ENCODE assay signal across 8 cellular contexts in the genomic region with DNA sequence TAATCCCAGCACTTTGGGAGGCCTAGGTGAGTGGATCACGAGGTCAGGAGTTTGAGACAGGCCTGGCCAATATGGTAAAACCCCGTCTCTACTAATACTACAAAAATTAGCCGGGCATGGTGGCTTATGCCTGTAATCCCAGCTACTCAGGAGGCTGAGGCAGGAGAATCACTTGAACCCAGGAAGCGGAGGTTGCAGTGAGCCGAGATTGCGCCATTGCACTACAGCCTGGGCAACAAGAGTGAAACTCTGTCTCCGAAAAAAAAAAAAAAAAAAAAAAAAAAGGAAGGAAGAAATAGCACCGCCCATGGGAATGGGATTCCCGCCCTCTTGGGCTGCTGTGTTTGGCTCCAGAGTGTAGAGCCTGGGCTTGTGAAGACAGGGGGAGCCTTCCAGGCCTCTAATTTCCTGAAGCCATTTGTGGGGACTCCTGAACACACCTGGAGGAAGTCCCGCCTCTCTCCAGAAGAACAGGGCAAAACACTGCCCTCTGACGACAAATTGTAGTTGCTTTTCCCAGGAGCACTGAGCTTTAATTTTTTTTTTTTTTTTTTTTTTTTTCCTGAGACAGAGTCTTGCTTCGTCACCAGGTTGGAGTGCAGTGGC. TPM values are rescaled to one million over a fixed set of nuclear protein-coding genes. Genes with fewer than 3 reads are reported as not detected.
DNase-seq lines count a peak whose midpoint lies in the region; FAIRE-seq and TF ChIP-seq lines count a peak whose summit lies in the region.
"Not testable (repeated sequence)": the region's sequence is repeated elsewhere in the genome, so short reads cannot be mapped to it uniquely, and the experiment has no call there.

No MANE protein-coding gene starts in this region.

- H2BK5ac ChIP-seq in H1 (ENCODE audit: low read depth, low read length), result not testable (repeated sequence)

- BruUV-seq in A673 (replicated peaks; lab: Mats Ljungman, UMichigan), result not testable (repeated sequence)

- H2BK120ac ChIP-seq in H1 (replicated peaks; ENCODE audit: low read depth, low read length), result not testable (repeated sequence)

- H3K9ac ChIP-seq in GM23248; H1 (replicated peaks in 1 of 4; ENCODE audit: extremely low read depth in 1 of 4, low read depth in 3 of 4, low read length in 3 of 4): not testable (repeated sequence)

- not testable (repeated sequence) for H3K4me2 ChIP-seq in GM23248 (ENCODE audit: unreplicated experiment); H1 (ENCODE audit: insufficient read depth in 1 of 2, low read depth in 2 of 2, low read length in 2 of 2)

- H3K4me1 ChIP-seq in A673 (ENCODE audit: insufficient read depth, low read length, poor library complexity, severe bottlenecking); GM23248 (ENCODE audit: insufficient read depth); H1 (replicated peaks in 1 of 4; ENCODE audit: control insufficient read depth in 3 of 4, insufficient read depth in 4 of 4, low read length in 3 of 4): not testable (repeated sequence)

- H3K79me1 ChIP-seq in H1 (ENCODE audit: low read depth, low read length), result not testable (repeated sequence)

- in situ Hi-C loops in GM23248 (cut with MboI), result loop anchor here (10.0 kb wide), 1 partner anchor 294 kb away; no protein-coding TSS in a partner anchor

- H4K8ac ChIP-seq in H1 (ENCODE audit: extremely low read depth, insufficient read depth, low read length), result not testable (repeated sequence)

- 33 to 34% methylated on average over 11 to 12 of the region's 12 CpGs for WGBS in GM23248 (ENCODE audit: low coverage in 1 of 2, low lambda C conversion rate in 2 of 2, missing lambda C conversion rate in 2 of 2), 2 experiments
- WGBS in H1 (ENCODE audit: extremely low coverage in 1 of 2, insufficient coverage in 1 of 2, insufficient read length in 1 of 2, insufficient replicate concordance in 2 of 2, low coverage in 1 of 2, low lambda C conversion rate in 2 of 2, missing lambda C conversion rate in 1 of 2), 2 experiments, result 75% methylated on average over 10 of the region's 12 CpGs; no CpG with 5 or more reads in 1 of the 2 experiments

- H4K20me1 ChIP-seq in GM23248 (ENCODE audit: insufficient read depth); H1 (replicated peaks in 1 of 2; ENCODE audit: control insufficient read depth in 1 of 2, insufficient read depth in 2 of 2, low read length in 2 of 2): not testable (repeated sequence)

- H4K5ac ChIP-seq in H1 (ENCODE audit: insufficient read length, low read depth, low read length), result not testable (repeated sequence)

- H2BK12ac ChIP-seq in H1 (ENCODE audit: low read depth, low read length), result not testable (repeated sequence)

- H2AK5ac ChIP-seq in H1 (ENCODE audit: low read depth, low read length), result not testable (repeated sequence)

- not testable (repeated sequence) for TF ChIP-seq CTCF in A673 (conservative IDR thresholded peaks at IDR 0.05; ENCODE audit: low read depth, low read length)
- TF ChIP-seq CTCF in H1 (IDR thresholded peaks at IDR 0.05; ENCODE audit: control extremely low read depth in 1 of 3, insufficient read depth in 1 of 3, low read depth in 1 of 3, low read length in 3 of 3), result peak; percentile 9 to 43 (median 39)

- H3K9me2 ChIP-seq in GM23248 (ENCODE audit: insufficient read depth), result not testable (repeated sequence)

- not testable (repeated sequence) for H3K36me3 ChIP-seq in A673 (ENCODE audit: insufficient read depth, low read length, poor library complexity, severe bottlenecking); GM23248 (ENCODE audit: low read depth); H1 (ENCODE audit: control insufficient read depth in 2 of 4, insufficient read depth in 4 of 4, low read length in 3 of 4)

- peak; percentile 18 for DNase-seq in A673 (ENCODE audit: low spot score)
- DNase-seq in GM23248, result peak; percentile 37
- peak; percentile 38 for DNase-seq in M059J (ENCODE audit: low read depth)
- peak; percentile 6 for DNase-seq in NCI-H774 (lab: John Stamatoyannopoulos, UW)
- peak; percentile 45 for DNase-seq in SK-N-DZ (ENCODE audit: low spot score)
- peak in 1 of 2 experiments; percentile 53 for DNase-seq in H1 (ENCODE audit: low read depth in 1 of 2, low spot score in 2 of 2)
- DNase-seq in iPS-NIHi11 (ENCODE audit: low spot score), result peak; percentile 66
- DNase-seq in posterior vena cava (ENCODE audit: low spot score), result peak; percentile 65

- CTCF ChIA-PET in A673 (lab: Charles Lee), result interaction anchor here (0.6 to 0.7 kb wide), 3 partner anchors 21 to 566 kb away, joined by 4 to 20 read pairs (median 7); no protein-coding TSS in a partner anchor
- CTCF ChIA-PET in H1 (lab: Charles Lee; ENCODE audit: partially characterized antibody), result interaction anchor here (0.7 to 7.0 kb wide), 14 partner anchors 11 to 295 kb away, joined by 3 to 65 read pairs (median 4); no protein-coding TSS in a partner anchor

- not testable (repeated sequence) for H3K4me3 ChIP-seq in A673 (ENCODE audit: low read depth, low read length, poor library complexity, severe bottlenecking); GM23248; H1 (ENCODE audit: extremely low read depth in 1 of 4, insufficient read depth in 2 of 4, low read depth in 3 of 4, low read length in 4 of 4)

- H3K23me2 ChIP-seq in H1 (ENCODE audit: low read depth, low read length), result not testable (repeated sequence)

- not testable (repeated sequence) for H2BK20ac ChIP-seq in H1 (ENCODE audit: low read length)

- H2BK15ac ChIP-seq in H1 (ENCODE audit: low read length), result not testable (repeated sequence)

- H3F3A ChIP-seq in GM23248 (ENCODE audit: insufficient read depth), result not testable (repeated sequence)

- H3K27me3 ChIP-seq in A673 (replicated peaks; ENCODE audit: insufficient read depth, low read depth, low read length, poor library complexity); GM23248 (replicated peaks; ENCODE audit: insufficient read depth); H1 (replicated peaks in 1 of 4; ENCODE audit: control insufficient read depth in 3 of 4, extremely low read depth in 1 of 4, insufficient read depth in 3 of 4, low read length in 3 of 4): not testable (repeated sequence)

- TF ChIP-seq POLR2A in H1 (IDR thresholded peaks at IDR 0.05; ENCODE audit: control extremely low read depth in 1 of 2, low read depth in 2 of 2, low read length in 2 of 2), result not testable (repeated sequence)

- H3K14ac ChIP-seq in H1 (ENCODE audit: insufficient read length), result not testable (repeated sequence)

- not testable (repeated sequence) for H2AFZ ChIP-seq in GM23248; H1 (ENCODE audit: low read length)

- POLR2A ChIA-PET in A673 (lab: Charles Lee; ENCODE audit: low non-redundant PET); H1 (lab: Charles Lee; ENCODE audit: partially characterized antibody): not testable (repeated sequence)

- intact Hi-C loops in A673 (cut with micrococcal nuclease; ENCODE audit: unreplicated experiment) (loop anchor here (5.0 to 10.0 kb wide), 2 partner anchors 116 to 474 kb away; no protein-coding TSS in a partner anchor), posterior vena cava (cut with DNase I) (loop anchor here (5.0 to 10.0 kb wide), 2 partner anchors 286 to 294 kb away; no protein-coding TSS in a partner anchor)

- H3K9me3 ChIP-seq in A673 (ENCODE audit: low read depth, low read length, poor library complexity, severe bottlenecking); GM23248 (ENCODE audit: low read depth): not testable (repeated sequence)
- H3K9me3 ChIP-seq in H1 (ENCODE audit: insufficient read depth in 2 of 2, low read depth in 1 of 2, low read length in 1 of 2), result peaks cover 10 to 12% of the 10 kb centered on the region in 2 experiments; a peak in 3 of 4 replicates

- not testable (repeated sequence) for H4K91ac ChIP-seq in H1 (replicated peaks; ENCODE audit: insufficient read length, low read length)

- H3K56ac ChIP-seq in H1 (replicated peaks; ENCODE audit: insufficient read length, low read depth, low read length), result not testable (repeated sequence)

- TF ChIP-seq EP300 in H1 (IDR thresholded peaks at IDR 0.05; ENCODE audit: borderline replicate concordance in 1 of 2, low read depth in 2 of 2, low read length in 2 of 2), result not testable (repeated sequence)

- not testable (repeated sequence) for H3K27ac ChIP-seq in A673 (ENCODE audit: low read depth, low read length, poor library complexity, severe bottlenecking); GM23248; H1 (ENCODE audit: low read depth, low read length)

- not testable (repeated sequence) for H3K4ac ChIP-seq in H1 (replicated peaks; ENCODE audit: insufficient read length, low read depth, low read length)

- not testable (repeated sequence) for FAIRE-seq in H1 (lab: Jason Lieb, UNC)

- TF ChIP-seq RAD21 in H1 (IDR thresholded peaks at IDR 0.05 in 1 of 2, conservative IDR thresholded peaks at IDR 0.05 in 1 of 2; ENCODE audit: low read depth in 2 of 2, low read length in 2 of 2), result peak in 1 of 2 experiments; percentile 32; a peak in 1 of 4 replicates

- not testable (repeated sequence) for H3K23ac ChIP-seq in H1 (ENCODE audit: insufficient read length)

- not testable (repeated sequence) for H3K79me2 ChIP-seq in GM23248 (ENCODE audit: insufficient read depth); H1 (ENCODE audit: control insufficient read depth in 1 of 2, insufficient read depth in 2 of 2, low read length in 2 of 2)

- H3K18ac ChIP-seq in H1 (ENCODE audit: extremely low read depth, low read length), result not testable (repeated sequence)

RNA-seq across cellular contexts. Expression of a gene that starts 42.7 kb away (rescaled TPM):
- total RNA-seq in A673 (2021) (15.7 and 17.3 TPM in 2 replicates), posterior vena cava (10 to 100 TPM; 10.9 to 12.6 TPM)
- 8.4 and 10.6 TPM in 2 replicates for total RNA-seq in GM23248 (2014; rRNA removed; shearing (Covaris generic))
- polyA plus RNA-seq in GM23248 (2016; fragmentation: Nextera tagmentation; extraction: Ambion mirVana) (4.6 and 5.1 TPM in 2 replicates), H1 (2011; rRNA removed) (1.3 and 1.9 TPM in 2 replicates)
- 6.9 and 7.9 TPM in 2 replicates for total RNA-seq in M059J (2014; rRNA removed; shearing (Covaris generic))
- polyA plus RNA-seq in SK-N-DZ (2014; cell fraction: cytosol; rRNA removed), result 4.4 and 4.9 TPM in 2 replicates
- polyA plus RNA-seq in SK-N-DZ (2014; cell fraction: nucleus; rRNA removed), result 9.5 and 10.7 TPM in 2 replicates
- total RNA-seq in H1 (2021; fragmentation: NEBNext Ultra II Directional; extraction: Animal tissue kit (Norgen Biotek cat#: 25700)), result 16.1 and 18.2 TPM in 2 replicates
- 2.4 TPM for polyA plus RNA-seq in H1 (2011; cell fraction: cytosol; rRNA removed)
- 4.0 TPM for polyA plus RNA-seq in H1 (2011; cell fraction: nucleus; rRNA removed)
- polyA plus RNA-seq in H1 (2012, experiment 1 of 2), result 3.5 to 6.6 TPM (median 4.3 TPM) in 4 replicates
- polyA plus RNA-seq in H1 (2012, experiment 2 of 2), result 0.30 TPM
- 10.3 TPM for polyA plus RNA-seq in H1 (2013, experiment 1 of 2)
- 8.8 TPM for polyA plus RNA-seq in H1 (2013, experiment 2 of 2)
- polyA minus RNA-seq in H1 (2011; rRNA and poly(A)+ RNA removed), result 8.2 and 11.9 TPM in 2 replicates
- 5.9 TPM for polyA minus RNA-seq in H1 (2011; cell fraction: cytosol; rRNA and poly(A)+ RNA removed)
- 28.9 TPM for polyA minus RNA-seq in H1 (2011; cell fraction: nucleus; rRNA and poly(A)+ RNA removed)
